12 cellular contexts compared by ENCODE assay signal in the genomic region with DNA sequence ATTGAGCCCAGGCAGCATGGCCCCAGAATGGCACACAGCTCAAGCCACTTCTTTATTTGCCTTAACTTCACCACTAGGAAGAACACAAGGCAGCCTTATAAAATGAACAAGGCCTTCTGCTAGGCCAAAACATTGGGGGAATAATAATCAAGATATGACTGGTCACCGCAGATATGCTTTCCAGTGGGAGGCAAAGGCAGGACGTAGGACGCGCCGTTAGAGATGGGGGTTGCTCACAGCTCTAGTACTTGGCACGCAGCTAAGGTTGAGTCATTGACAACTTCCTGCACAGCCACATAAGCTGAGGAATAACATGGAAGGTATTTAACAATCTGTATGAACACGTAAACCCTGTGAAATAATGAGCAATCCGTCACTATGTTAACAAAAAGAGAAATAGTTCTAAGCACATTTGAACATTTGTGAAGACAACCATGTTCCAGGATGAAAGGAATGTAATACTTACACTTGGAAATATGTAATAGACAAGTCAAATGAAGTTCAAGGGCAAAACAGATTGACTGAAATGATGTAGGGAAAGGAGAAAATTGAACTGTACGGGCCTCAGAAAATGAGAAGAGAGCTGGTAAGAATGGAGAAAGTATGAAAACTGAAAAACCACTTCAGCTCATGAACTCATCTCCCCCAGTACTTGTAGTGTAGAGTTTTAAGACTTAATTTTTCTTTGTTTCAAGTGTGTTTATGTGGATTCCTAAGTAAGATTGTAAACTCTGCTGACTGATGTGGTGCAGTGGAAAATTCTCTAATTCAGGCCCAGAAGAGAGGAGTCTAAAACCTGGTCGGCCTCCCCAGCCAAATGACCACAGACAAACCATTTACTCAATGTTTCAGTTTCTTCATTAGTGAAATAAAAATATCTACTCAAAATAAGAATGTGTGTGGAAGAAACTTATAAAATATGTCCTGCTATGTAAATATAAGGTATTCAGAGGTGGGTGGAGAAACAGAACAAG. TPM values are rescaled to one million over a fixed set of nuclear protein-coding genes. Genes with fewer than 3 reads are reported as not detected.
A peak's percentile ranks its signal among the peaks of the same experiment; 100 is the strongest.
DNase-seq lines count a peak whose midpoint lies in the region; ATAC-seq and TF ChIP-seq lines count a peak whose summit lies in the region.
"Had no signal": no experiment of that assay in that cellular context is flagged by ENCODE, and none has a peak within 500 bp of the region (broad histone marks: within the 10 kb centered on the region; RNA-seq: fewer than 3 reads in every experiment).

No MANE protein-coding gene starts in this region.

- peak; percentile 28 for ATAC-seq in activated naive CD8-positive, alpha-beta T cell treated with anti-CD3 and anti-CD28 coated beads, Interleukin-2, amount 50 U/mL, for 24 hours
- ATAC-seq in HG02884 (IDR thresholded peaks at IDR 0.05; ENCODE audit: unreplicated experiment), result no peak

- H3K9me3 ChIP-seq in CD4-positive, alpha-beta memory T cell (ENCODE audit: control insufficient read depth in 1 of 2, low read length in 2 of 2), result no peaks in the 10 kb centered on the region
- H3K9me3 ChIP-seq: upper lobe of left lung had no signal

- H3K27me3 ChIP-seq in CD4-positive, alpha-beta memory T cell (ENCODE audit: insufficient read depth, low read length), result no peaks in the 10 kb centered on the region
- H3K27me3 ChIP-seq: upper lobe of left lung had no signal

- no peak overlapping the region for H3K4me3 Mint-ChIP-seq in activated naive CD8-positive, alpha-beta T cell treated with anti-CD3 and anti-CD28 coated beads, Interleukin-2, amount 50 U/mL, for 24 hours
- H3K4me3 Mint-ChIP-seq in activated naive CD8-positive, alpha-beta T cell treated with anti-CD3 and anti-CD28 coated beads for 36 hours, result no peak overlapping the region
- no peak overlapping the region for H3K4me3 Mint-ChIP-seq in stimulated activated naive CD8-positive, alpha-beta T cell treated with anti-CD3 and anti-CD28 coated beads, Interleukin-15, Interleukin-2, amounts not matched to agents 100 ng/mL and 50 ng/mL, for 24 hours
- H3K4me3 Mint-ChIP-seq in CD4-positive, alpha-beta memory T cell, result no peak overlapping the region
- H3K4me3 Mint-ChIP-seq: CD14-positive monocyte had no signal

- no peaks in the 10 kb centered on the region for H3K36me3 ChIP-seq in CD4-positive, alpha-beta memory T cell (ENCODE audit: insufficient read depth, low read length)
- H3K36me3 ChIP-seq: upper lobe of left lung, WERI-Rb-1 had no signal

- H3K36me3 Mint-ChIP-seq in activated naive CD8-positive, alpha-beta T cell treated with anti-CD3 and anti-CD28 coated beads, Interleukin-2, amount 50 U/mL, for 24 hours (ENCODE audit: low read depth), result no peaks in the 10 kb centered on the region
- no peaks in the 10 kb centered on the region for H3K36me3 Mint-ChIP-seq in activated naive CD8-positive, alpha-beta T cell treated with anti-CD3 and anti-CD28 coated beads for 36 hours
- H3K36me3 Mint-ChIP-seq in stimulated activated naive CD8-positive, alpha-beta T cell treated with anti-CD3 and anti-CD28 coated beads, Interleukin-15, Interleukin-2, amounts not matched to agents 100 ng/mL and 50 ng/mL, for 24 hours (ENCODE audit: low read depth), result no peaks in the 10 kb centered on the region
- peaks cover 0 to 6% of the 10 kb centered on the region in 2 donors for H3K36me3 Mint-ChIP-seq in CD4-positive, alpha-beta memory T cell
- H3K36me3 Mint-ChIP-seq: CD14-positive monocyte had no signal

- POLR2A ChIA-PET in CD4-positive, alpha-beta memory T cell (lab: Charles Lee; ENCODE audit: partially characterized antibody), result no interaction called here

- CTCF ChIA-PET in CD4-positive, alpha-beta memory T cell (lab: Charles Lee; ENCODE audit: partially characterized antibody), result no interaction called here

- H3K9me3 Mint-ChIP-seq in activated naive CD8-positive, alpha-beta T cell treated with anti-CD3 and anti-CD28 coated beads, Interleukin-2, amount 50 U/mL, for 24 hours, result no peaks in the 10 kb centered on the region
- H3K9me3 Mint-ChIP-seq in activated naive CD8-positive, alpha-beta T cell treated with anti-CD3 and anti-CD28 coated beads for 36 hours, result no peaks in the 10 kb centered on the region
- no peaks in the 10 kb centered on the region for H3K9me3 Mint-ChIP-seq in stimulated activated naive CD8-positive, alpha-beta T cell treated with anti-CD3 and anti-CD28 coated beads, Interleukin-15, Interleukin-2, amounts not matched to agents 100 ng/mL and 50 ng/mL, for 24 hours
- no peaks in the 10 kb centered on the region for H3K9me3 Mint-ChIP-seq in CD4-positive, alpha-beta memory T cell

- intact Hi-C loops in CD4-positive, alpha-beta memory T cell (cut with micrococcal nuclease), result no loop called here

- no peak for TF ChIP-seq CTCF in fibroblast of mammary gland (conservative IDR thresholded peaks at IDR 0.05; ENCODE audit: control insufficient read depth, insufficient read depth, low read depth, low read length)

- H3K4me1 Mint-ChIP-seq in activated naive CD8-positive, alpha-beta T cell treated with anti-CD3 and anti-CD28 coated beads, Interleukin-2, amount 50 U/mL, for 24 hours, result peaks cover 4% of the 10 kb centered on the region
- peaks cover 1% of the 10 kb centered on the region for H3K4me1 Mint-ChIP-seq in activated naive CD8-positive, alpha-beta T cell treated with anti-CD3 and anti-CD28 coated beads for 36 hours
- no peaks in the 10 kb centered on the region for H3K4me1 Mint-ChIP-seq in stimulated activated naive CD8-positive, alpha-beta T cell treated with anti-CD3 and anti-CD28 coated beads, Interleukin-15, Interleukin-2, amounts not matched to agents 100 ng/mL and 50 ng/mL, for 24 hours (ENCODE audit: low read depth)
- H3K4me1 Mint-ChIP-seq in CD4-positive, alpha-beta memory T cell, result peaks cover 0 to 2% (median 0%) of the 10 kb centered on the region in 4 donors
- H3K4me1 Mint-ChIP-seq: CD14-positive monocyte had no signal

- no peak overlapping the region for H3K27ac ChIP-seq in CD4-positive, alpha-beta memory T cell (ENCODE audit: low read depth, low read length)
- H3K27ac ChIP-seq: upper lobe of left lung, WERI-Rb-1 had no signal

- no peak overlapping the region for H3K4me3 ChIP-seq in fibroblast of mammary gland (ENCODE audit: control insufficient read depth, low read depth, low read length)
- no peak overlapping the region for H3K4me3 ChIP-seq in CD4-positive, alpha-beta memory T cell (ENCODE audit: low read length in 2 of 2)
- H3K4me3 ChIP-seq: upper lobe of left lung had no signal

- DNase-seq in activated naive CD8-positive, alpha-beta T cell treated with anti-CD3 and anti-CD28 coated beads, Interleukin-2, amount 50 U/mL, for 24 hours, result no peak
- no peak for DNase-seq in activated naive CD8-positive, alpha-beta T cell treated with anti-CD3 and anti-CD28 coated beads for 36 hours
- DNase-seq in SHP77 (lab: John Stamatoyannopoulos, UW) (peak; percentile 28 to 62), fibroblast of mammary gland (ENCODE audit: low read depth) (peak; percentile 96)
- no peak for DNase-seq in activated naive CD4-positive, alpha-beta T cell (lab: John Stamatoyannopoulos, UW)
- DNase-seq in CD4-positive, alpha-beta memory T cell, result no peak
- DNase-seq: upper lobe of left lung, WERI-Rb-1 had no signal

- no peaks in the 10 kb centered on the region for H3K27me3 Mint-ChIP-seq in activated naive CD8-positive, alpha-beta T cell treated with anti-CD3 and anti-CD28 coated beads, Interleukin-2, amount 50 U/mL, for 24 hours
- H3K27me3 Mint-ChIP-seq in activated naive CD8-positive, alpha-beta T cell treated with anti-CD3 and anti-CD28 coated beads for 36 hours, result peaks cover 6% of the 10 kb centered on the region
- H3K27me3 Mint-ChIP-seq in stimulated activated naive CD8-positive, alpha-beta T cell treated with anti-CD3 and anti-CD28 coated beads, Interleukin-15, Interleukin-2, amounts not matched to agents 100 ng/mL and 50 ng/mL, for 24 hours, result no peaks in the 10 kb centered on the region
- no peaks in the 10 kb centered on the region for H3K27me3 Mint-ChIP-seq in CD4-positive, alpha-beta memory T cell
- H3K27me3 Mint-ChIP-seq: progenitor cell of endocrine pancreas had no signal

- H3K4me1 ChIP-seq in CD4-positive, alpha-beta memory T cell (ENCODE audit: insufficient read depth, low read length), result no peaks in the 10 kb centered on the region
- H3K4me1 ChIP-seq: upper lobe of left lung had no signal

- peak overlapping the region; percentile 60 for H3K27ac Mint-ChIP-seq in activated naive CD8-positive, alpha-beta T cell treated with anti-CD3 and anti-CD28 coated beads, Interleukin-2, amount 50 U/mL, for 24 hours
- no peak overlapping the region for H3K27ac Mint-ChIP-seq in activated naive CD8-positive, alpha-beta T cell treated with anti-CD3 and anti-CD28 coated beads for 36 hours
- H3K27ac Mint-ChIP-seq in stimulated activated naive CD8-positive, alpha-beta T cell treated with anti-CD3 and anti-CD28 coated beads, Interleukin-15, Interleukin-2, amounts not matched to agents 100 ng/mL and 50 ng/mL, for 24 hours, result peak overlapping the region; percentile 34
- no peak overlapping the region for H3K27ac Mint-ChIP-seq in CD4-positive, alpha-beta memory T cell
- H3K27ac Mint-ChIP-seq: CD14-positive monocyte, progenitor cell of endocrine pancreas had no signal

RNA-seq across cellular contexts. Expression of a gene that starts 59.3 kb away (rescaled TPM):
- 10 to 100 TPM; 18.7 to 24.1 TPM for total RNA-seq in activated naive CD8-positive, alpha-beta T cell treated with anti-CD3 and anti-CD28 coated beads for 36 hours
- 10 to 100 TPM; 83.9 to 88.4 TPM for total RNA-seq in CD4-positive, alpha-beta memory T cell
- polyA plus RNA-seq in CD4-positive, alpha-beta memory T cell, result 10 to 100 TPM; 56.9 to 57.7 TPM

Comparison
In these comparisons a context has a peak if more than half of its experiments do, and no peak if none do; other contexts are left out.
1. H3K27ac Mint-ChIP-seq: peak in activated naive CD8-positive, alpha-beta T cell treated with anti-CD3 and anti-CD28 coated beads, Interleukin-2, amount 50 U/mL, for 24 hours (single experiment) and stimulated activated naive CD8-positive, alpha-beta T cell treated with anti-CD3 and anti-CD28 coated beads, Interleukin-15, Interleukin-2, amounts not matched to agents 100 ng/mL and 50 ng/mL, for 24 hours (single experiment); none in activated naive CD8-positive, alpha-beta T cell treated with anti-CD3 and anti-CD28 coated beads for 36 hours (single experiment) and CD4-positive, alpha-beta memory T cell (0 of 7).
2. DNase-seq: peak in SHP77 (2 of 2) and fibroblast of mammary gland (single experiment); none in activated naive CD8-positive, alpha-beta T cell treated with anti-CD3 and anti-CD28 coated beads, Interleukin-2, amount 50 U/mL, for 24 hours (single experiment), activated naive CD8-positive, alpha-beta T cell treated with anti-CD3 and anti-CD28 coated beads for 36 hours (single experiment), activated naive CD4-positive, alpha-beta T cell (0 of 4) and CD4-positive, alpha-beta memory T cell (0 of 5).